ENCODE assay signal across 8 cellular contexts in genomic region chr7:157612664-157613561, GRCh38.
DNase-seq lines count a peak whose midpoint lies in the region; ATAC-seq and TF ChIP-seq lines count a peak whose summit lies in the region.

No MANE protein-coding gene starts in this region.

- H3K4me3 ChIP-seq in Peyer's patch = peak overlapping the region; percentile 37 to 55 (median 52)

- peak in 2 of 3 donors; percentile 46 to 69 for DNase-seq in Peyer's patch
- DNase-seq in activated naive CD4-positive, alpha-beta T cell treated with anti-CD3 and anti-CD28 coated beads, Interleukin-2, amount 50 U/mL, for 16 hours = peak; percentile 63
- peak; percentile 8 to 13 for DNase-seq in lung microvascular endothelial cell (ENCODE audit: low read depth in 2 of 2)
- peak; percentile 17 to 63 for DNase-seq in stimulated activated CD8-positive, alpha-beta memory T cell treated with anti-CD3 and anti-CD28 coated beads, Interleukin-7, amount 100 ng/mL, for 4 hours (ENCODE audit: low read depth in 2 of 2)
- DNase-seq in HK-2 (ENCODE audit: unreplicated experiment) = no peak
- no peak for DNase-seq in A172 (ENCODE audit: low spot score)

- H3K27ac ChIP-seq in Peyer's patch = peak overlapping the region in 2 of 4 donors; percentile 28 to 67

- peak; percentile 91 for ATAC-seq in GM19463 (IDR thresholded peaks at IDR 0.05; ENCODE audit: unreplicated experiment)
- no peak for ATAC-seq in GM18498 (IDR thresholded peaks at IDR 0.05; ENCODE audit: unreplicated experiment)

- no peaks in the 10 kb centered on the region for H3K9me3 ChIP-seq in Peyer's patch

- no peak for TF ChIP-seq POLR2A in Peyer's patch (IDR thresholded peaks at IDR 0.05)

- peaks cover 0 to 5% (median 0%) of the 10 kb centered on the region in 4 donors for H3K4me1 ChIP-seq in Peyer's patch

- no peaks in the 10 kb centered on the region for H3K27me3 ChIP-seq in Peyer's patch

- TF ChIP-seq CTCF in Peyer's patch (IDR thresholded peaks at IDR 0.05) = peak in 1 of 6 experiments; percentile 4

- H3K36me3 ChIP-seq in Peyer's patch = no peaks in the 10 kb centered on the region

Comparison
In these comparisons a context has a peak if more than half of its experiments do, and no peak if none do; other contexts are left out.
1. DNase-seq: peak in Peyer's patch (2 of 3), activated naive CD4-positive, alpha-beta T cell treated with anti-CD3 and anti-CD28 coated beads, Interleukin-2, amount 50 U/mL, for 16 hours (single experiment), lung microvascular endothelial cell (2 of 2) and stimulated activated CD8-positive, alpha-beta memory T cell treated with anti-CD3 and anti-CD28 coated beads, Interleukin-7, amount 100 ng/mL, for 4 hours (2 of 2); none in HK-2 (single experiment) and A172 (single experiment).